ENCODE assay signal across 22 cellular contexts in the genomic region with DNA sequence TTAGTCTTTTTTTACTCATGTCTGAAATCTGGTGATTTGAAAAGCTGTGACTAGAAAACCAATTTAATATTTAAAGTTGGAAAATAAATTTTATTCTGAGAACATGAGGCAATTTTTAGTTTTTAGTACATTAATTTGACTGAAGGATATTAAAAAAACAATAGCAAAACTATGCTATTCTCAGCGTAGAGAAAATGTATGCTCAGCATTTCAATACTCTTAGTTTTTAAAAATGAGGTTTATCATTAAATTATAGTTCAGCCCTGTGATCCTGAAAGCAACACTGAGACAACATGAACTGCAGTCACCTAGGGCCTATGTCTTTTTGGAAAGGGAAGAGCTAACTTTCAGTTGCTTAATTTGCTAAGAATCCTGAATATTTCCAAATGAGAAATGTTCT. TPM values are rescaled to one million over a fixed set of nuclear protein-coding genes. Genes with fewer than 3 reads are reported as not detected.
DNase-seq lines count a peak whose midpoint lies in the region; ATAC-seq, FAIRE-seq and TF ChIP-seq lines count a peak whose summit lies in the region.
"Had no signal": no experiment of that assay in that cellular context is flagged by ENCODE, and none has a peak within 500 bp of the region (broad histone marks: within the 10 kb centered on the region; RNA-seq: fewer than 3 reads in every experiment).

No MANE protein-coding gene starts in this region.

- in situ Hi-C loops in K562 (cut with MboI): no loop called here

- H3K27me3 ChIP-seq in Karpas-422 (ENCODE audit: low read length) (no peaks in the 10 kb centered on the region), K562 (ENCODE audit: control insufficient read depth in 2 of 2, insufficient read depth in 2 of 2, low read length in 2 of 2) (no peaks in the 10 kb centered on the region)
- H3K27me3 ChIP-seq in CD8-positive, alpha-beta memory T cell (ENCODE audit: insufficient read depth, low read length, poor library complexity, severe bottlenecking): no peaks in the 10 kb centered on the region
- H3K27me3 ChIP-seq: BLaER1 had no signal

- H3K79me2 ChIP-seq in Karpas-422 (ENCODE audit: low read length) (peaks cover 100% of the 10 kb centered on the region), K562 (ENCODE audit: control insufficient read depth, insufficient read depth, low read length) (peaks cover 97% of the 10 kb centered on the region)

- H3K27ac Mint-ChIP-seq in CD8-positive, alpha-beta memory T cell: no peak overlapping the region
- H3K27ac Mint-ChIP-seq: B cell; CD4-positive, CD25-positive, alpha-beta regulatory T cell; CD8-positive, alpha-beta T cell; HFFc6 had no signal

- 55% methylated on average over 1 of the region's 1 CpG for WGBS in K562 (ENCODE audit: insufficient coverage, low coverage, missing lambda C conversion rate)

- H2AFZ ChIP-seq in Karpas-422 (ENCODE audit: low read length) (no peak overlapping the region), K562 (ENCODE audit: low read depth, low read length) (no peak overlapping the region)

- POLR2A ChIA-PET in K562 (lab: Yijun Ruan, JAX): interaction anchor here (0.5 to 1.3 kb wide), 2 partner anchors 12 to 157 kb away, joined by 3 read pairs; no protein-coding TSS in a partner anchor
- POLR2A ChIA-PET in CD8-positive, alpha-beta memory T cell (lab: Charles Lee): no interaction called here

- H3K4me1 ChIP-seq in Karpas-422 (ENCODE audit: low read length): peaks cover 96% of the 10 kb centered on the region
- peaks cover 3 to 30% of the 10 kb centered on the region in 2 experiments; a peak in 4 of 5 replicates for H3K4me1 ChIP-seq in K562 (replicated peaks in 1 of 2; ENCODE audit: control insufficient read depth in 2 of 2, insufficient read depth in 2 of 2, low read length in 2 of 2)
- no peaks in the 10 kb centered on the region for H3K4me1 ChIP-seq in CD8-positive, alpha-beta memory T cell (ENCODE audit: insufficient read depth, low read length)
- H3K4me1 ChIP-seq: HAP-1 had no signal

- no peak for TF ChIP-seq EP300 in K562 (IDR thresholded peaks at IDR 0.05; ENCODE audit: low read length)

- TF ChIP-seq POLR2A in K562 (conservative IDR thresholded peaks at IDR 0.05): no peak

- no peaks in the 10 kb centered on the region for H3K36me3 Mint-ChIP-seq in CD8-positive, alpha-beta memory T cell
- H3K36me3 Mint-ChIP-seq: CD4-positive, CD25-positive, alpha-beta regulatory T cell had no signal

- FAIRE-seq in K562 (lab: Jason Lieb, UNC): no peak
- FAIRE-seq: D721Med, GM12878, H54 had no signal

- no peak overlapping the region for H3K4me3 ChIP-seq in Karpas-422 (ENCODE audit: low read length)
- no peak overlapping the region for H3K4me3 ChIP-seq in K562
- H3K4me3 ChIP-seq in CD8-positive, alpha-beta memory T cell (ENCODE audit: low read length): no peak overlapping the region
- H3K4me3 ChIP-seq: BLaER1, GM12878, HAP-1 had no signal

- H3K9me3 ChIP-seq in Karpas-422 (ENCODE audit: low read length) (no peaks in the 10 kb centered on the region), K562 (replicated peaks; ENCODE audit: control insufficient read depth, insufficient read depth, low read depth, low read length) (no peaks in the 10 kb centered on the region)
- no peaks in the 10 kb centered on the region for H3K9me3 ChIP-seq in CD8-positive, alpha-beta memory T cell (ENCODE audit: low read length)
- H3K9me3 ChIP-seq: HAP-1 had no signal

- H3K36me3 ChIP-seq in Karpas-422 (ENCODE audit: insufficient read depth, low read length) (no peaks in the 10 kb centered on the region), K562 (ENCODE audit: control insufficient read depth, insufficient read depth, low read length) (no peaks in the 10 kb centered on the region)
- no peaks in the 10 kb centered on the region for H3K36me3 ChIP-seq in CD8-positive, alpha-beta memory T cell (ENCODE audit: insufficient read depth, low read length)
- H3K36me3 ChIP-seq: HAP-1 had no signal

- intact Hi-C loops in K562 (cut with micrococcal nuclease): no loop called here

- no peak for TF ChIP-seq RAD21 in K562 (CRISPR knock-in tag; conservative IDR thresholded peaks at IDR 0.05 in 1 of 2, IDR thresholded peaks at IDR 0.05 in 1 of 2)

- DNase-seq in Karpas-422 (no peak), K562 (ENCODE audit: extremely low read depth in 1 of 4, low spot score in 3 of 4) (no peak), NCI-H2196 treated with DMSO at 0.1 percent for 48 hours (lab: John Stamatoyannopoulos, UW; ENCODE audit: unreplicated experiment) (no peak)
- DNase-seq in CD8-positive, alpha-beta memory T cell: no peak
- DNase-seq: 8988T; CD4-positive, CD25-positive, alpha-beta regulatory T cell; CD8-positive, alpha-beta T cell; DMS 273 treated with DMSO at 0.1 percent for 48 hours; DMS79; EL; GDM1; GOT3; HFFc6 had no signal

- H4K20me1 ChIP-seq in Karpas-422 (ENCODE audit: insufficient read depth, low read depth, low read length) (no peaks in the 10 kb centered on the region), K562 (replicated peaks; ENCODE audit: control insufficient read depth, insufficient read depth, low read length) (no peaks in the 10 kb centered on the region)

- peaks cover 24 to 38% (median 31%) of the 10 kb centered on the region in 3 donors for H3K4me1 Mint-ChIP-seq in CD8-positive, alpha-beta memory T cell

- no peak overlapping the region for H3K9ac ChIP-seq in Karpas-422 (ENCODE audit: low read length)
- no peak overlapping the region for H3K9ac ChIP-seq in K562 (ENCODE audit: insufficient read depth in 1 of 2, low read depth in 2 of 2, low read length in 2 of 2)
- H3K9ac ChIP-seq: BLaER1 had no signal

- no TSS peak for BruUV-seq in K562 (replicated peaks; lab: Mats Ljungman, UMichigan)

- no peaks in the 10 kb centered on the region for H3K27me3 Mint-ChIP-seq in CD8-positive, alpha-beta memory T cell
- H3K27me3 Mint-ChIP-seq: B cell; CD4-positive, CD25-positive, alpha-beta regulatory T cell had no signal

- ATAC-seq in K562: no peak
- ATAC-seq in HG02571 (IDR thresholded peaks at IDR 0.05; ENCODE audit: unreplicated experiment): no peak
- ATAC-seq: CD8-positive, alpha-beta T cell; GM12878 had no signal

- no peaks in the 10 kb centered on the region for H3K9me2 ChIP-seq in Karpas-422 (replicated peaks; ENCODE audit: insufficient read depth, low read length)

- no peak for TF ChIP-seq CTCF in 22Rv1 (IDR thresholded peaks at IDR 0.05)
- no peak for TF ChIP-seq CTCF in K562 (IDR thresholded peaks at IDR 0.05 in 2 of 3, conservative IDR thresholded peaks at IDR 0.05 in 1 of 3; ENCODE audit: insufficient read depth in 2 of 3, low read depth in 1 of 3, low read length in 3 of 3)

- CTCF ChIA-PET in K562 (lab: Yijun Ruan, JAX; ENCODE audit: low intra/inter-chr PET ratio): no interaction called here
- CTCF ChIA-PET in CD8-positive, alpha-beta memory T cell (lab: Charles Lee): no interaction called here

- H3K9me3 Mint-ChIP-seq in CD8-positive, alpha-beta memory T cell: no peaks in the 10 kb centered on the region
- H3K9me3 Mint-ChIP-seq: CD4-positive, CD25-positive, alpha-beta regulatory T cell; CD8-positive, alpha-beta T cell; HFFc6 had no signal

- no peaks in the 10 kb centered on the region for H3K9me1 ChIP-seq in K562 (ENCODE audit: control insufficient read depth, insufficient read depth, low read length)

- no peak overlapping the region for H3K4me3 Mint-ChIP-seq in CD8-positive, alpha-beta memory T cell
- H3K4me3 Mint-ChIP-seq: B cell; CD8-positive, alpha-beta T cell; HFFc6 had no signal

- peak overlapping the region; percentile 97 for H3K27ac ChIP-seq in 22Rv1
- peak overlapping the region; percentile 42; the same call in 1 of the 2 replicates for H3K27ac ChIP-seq in Karpas-422 (ENCODE audit: low read length)
- no peak overlapping the region for H3K27ac ChIP-seq in K562 (ENCODE audit: extremely low read depth, low read depth, low read length)
- no peak overlapping the region for H3K27ac ChIP-seq in CD8-positive, alpha-beta memory T cell (ENCODE audit: low read depth, low read length)
- H3K27ac ChIP-seq: BLaER1, C4-2B had no signal

- H3K4me2 ChIP-seq in Karpas-422 (ENCODE audit: low read depth, low read length, poor library complexity, severe bottlenecking) (peak overlapping the region; percentile 26), K562 (ENCODE audit: insufficient read depth, low read length) (no peak overlapping the region)
- H3K4me2 ChIP-seq: BLaER1 had no signal

TF ChIP-seq in K562, 482 proteins besides CTCF, POLR2A, EP300 and RAD21 (continues in another document):
- no peak for TF ChIP-seq TEAD2 (tag; IDR thresholded peaks at IDR 0.05)
- TF ChIP-seq, protein P1, sequence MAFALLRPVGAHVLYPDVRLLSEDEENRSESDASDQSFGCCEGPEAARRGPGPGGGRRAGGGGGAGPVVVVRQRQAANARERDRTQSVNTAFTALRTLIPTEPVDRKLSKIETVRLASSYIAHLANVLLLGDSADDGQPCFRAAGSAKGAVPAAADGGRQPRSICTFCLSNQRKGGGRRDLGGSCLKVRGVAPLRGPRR (CRISPR knock-in tag; IDR thresholded peaks at IDR 0.05): no peak
- TF ChIP-seq POLR2AphosphoS5 (IDR thresholded peaks at IDR 0.05; ENCODE audit: control insufficient read depth, insufficient read depth, low read depth, low read length): no peak
- no peak for TF ChIP-seq PHF8 (IDR thresholded peaks at IDR 0.05; ENCODE audit: borderline replicate concordance, low read length)
- TF ChIP-seq NFE2 (IDR thresholded peaks at IDR 0.05; ENCODE audit: low read depth): no peak

RNA-seq across cellular contexts. Expression of gene GALNT7, which starts 9.5 kb away (rescaled TPM):
- total RNA-seq in Karpas-422 (2014; rRNA removed; shearing (Covaris generic); ENCODE audit: low replicate concordance): 17.0 and 28.9 TPM in 2 replicates
- 42.3 and 108 TPM in 2 replicates for total RNA-seq in K562 (2011; cell fraction: chromatin; rRNA removed; ENCODE audit: low replicate concordance)
- 23.0 and 36.6 TPM in 2 replicates for total RNA-seq in K562 (2011; cell fraction: nucleolus; rRNA removed)
- 55.6 and 77.9 TPM in 2 replicates for total RNA-seq in K562 (2011; cell fraction: nucleoplasm; rRNA removed)
- 17.7 and 19.4 TPM in 2 replicates for total RNA-seq in K562 (2014; rRNA removed)
- 33.4 and 38.6 TPM in 2 replicates for total RNA-seq in K562 (2014; rRNA removed; fragmentation: Illumina TruSeq; extraction: Trizol)
- total RNA-seq in K562 (2015; rRNA removed; fragmentation: Illumina TruSeq; extraction: Trizol): 31.8 and 38.7 TPM in 2 replicates
- total RNA-seq in K562 (2021): 31.1 and 33.2 TPM in 2 replicates
- 21.3 and 33.2 TPM in 2 replicates for polyA plus RNA-seq in K562 (2011; rRNA removed)
- 4.3 and 9.6 TPM in 2 replicates for polyA plus RNA-seq in K562 (2011; cell fraction: cytosol; rRNA removed)
- polyA plus RNA-seq in K562 (2011; cell fraction: nucleus; rRNA removed): 29.3 and 34.4 TPM in 2 replicates
- polyA plus RNA-seq in K562 (2012): 21.2 and 27.6 TPM in 2 replicates
- 27.3 and 32.8 TPM in 2 replicates for polyA plus RNA-seq in K562 (2014; fragmentation: Illumina TruSeq; extraction: Trizol)
- 10 to 100 TPM; 16.7 to 26.1 TPM for polyA plus RNA-seq in K562 (2014; fragmentation: Nextera tagmentation; extraction: Ambion mirVana)
- polyA plus RNA-seq in K562 (2014; rRNA removed): 21.1 and 21.6 TPM in 2 replicates
- 50.8 and 57.2 TPM in 2 replicates for polyA minus RNA-seq in K562 (2011; rRNA and poly(A)+ RNA removed)
- 15.0 and 22.5 TPM in 2 replicates for polyA minus RNA-seq in K562 (2011; cell fraction: cytosol; rRNA and poly(A)+ RNA removed)
- polyA minus RNA-seq in K562 (2011; cell fraction: nucleus; rRNA and poly(A)+ RNA removed): 31.9 and 40.0 TPM in 2 replicates
- 10 to 100 TPM; 16.7 to 18.0 TPM for total RNA-seq in CD8-positive, alpha-beta memory T cell
- 10.0 TPM for polyA plus RNA-seq in CD8-positive, alpha-beta memory T cell

Comparison
In these comparisons a context has a peak if more than half of its experiments do, and no peak if none do; other contexts are left out.
1. H3K27ac ChIP-seq: peak in 22Rv1 (single experiment) and Karpas-422 (single experiment); none in K562 (single experiment) and CD8-positive, alpha-beta memory T cell (single experiment).